ENCODE assay signal across 7 cellular contexts in genomic region chr6:17988422-17988944, GRCh38. TPM values are rescaled to one million over a fixed set of nuclear protein-coding genes. Genes with fewer than 3 reads are reported as not detected.
DNase-seq lines count a peak whose midpoint lies in the region; ATAC-seq and TF ChIP-seq lines count a peak whose summit lies in the region.

No MANE protein-coding gene starts in this region.

- BruUV-seq in IMR-90 (replicated peaks; lab: Mats Ljungman, UMichigan) = no TSS peak

- POLR2A ChIA-PET in IMR-90 (lab: Charles Lee; ENCODE audit: unreplicated experiment) = interaction anchor here (0.6 kb wide), 1 partner anchor 59 kb away, joined by 3 read pairs; no protein-coding TSS in a partner anchor

- DNase-seq in IMR-90 (no peak), adipocyte (ENCODE audit: low read depth) (no peak), immature natural killer cell (no peak), putamen (ENCODE audit: low spot score) (no peak)

- peak overlapping the region; percentile 9 for H4K5ac ChIP-seq in IMR-90 (ENCODE audit: low read depth, low read length)

- 49% methylated on average over 11 of the region's 20 CpGs; no CpG with 5 or more reads in 1 of the 2 experiments for WGBS in IMR-90 (ENCODE audit: extremely low coverage in 2 of 2, insufficient read length in 1 of 2), 2 experiments

- TF ChIP-seq CTCF in IMR-90 (conservative IDR thresholded peaks at IDR 0.05; ENCODE audit: low read depth, low read length) = no peak

- no peaks in the 10 kb centered on the region for H3K36me3 Mint-ChIP-seq in immature natural killer cell

- H2BK120ac ChIP-seq in IMR-90 (ENCODE audit: low read depth, low read length) = peak overlapping the region; percentile 53

- H3K9me3 ChIP-seq in IMR-90 (ENCODE audit: control insufficient read depth, insufficient read depth, low read length) (no peaks in the 10 kb centered on the region), adipocyte (ENCODE audit: control insufficient read depth, low read length) (no peaks in the 10 kb centered on the region), subcutaneous abdominal adipose tissue (ENCODE audit: control insufficient read depth in 5 of 5, low read length in 5 of 5) (no peaks in the 10 kb centered on the region)

- dilution Hi-C loops in IMR-90 (cut with HindIII; ENCODE audit: low sequenced_read_pairs, unreplicated experiment) = no loop called here

- peak overlapping the region; percentile 39; the same call in 1 of the 2 replicates for H2BK20ac ChIP-seq in IMR-90 (ENCODE audit: low read depth, low read length)

- peak overlapping the region; percentile 18 for H4K91ac ChIP-seq in IMR-90 (ENCODE audit: insufficient read depth, low read depth, low read length)

- H3K27ac ChIP-seq in IMR-90 (ENCODE audit: insufficient read depth, low read length) = peak overlapping the region; percentile 78
- H3K27ac ChIP-seq in subcutaneous abdominal adipose tissue (ENCODE audit: low read depth, low read length) = peak overlapping the region; percentile 93

- H2AK9ac ChIP-seq in IMR-90 (replicated peaks; ENCODE audit: low read depth, low read length, poor library complexity) = peak overlapping the region; percentile 92

- peaks cover 12 to 48% of the 10 kb centered on the region in 2 experiments; a peak in 3 of 4 replicates for H3K79me1 ChIP-seq in IMR-90 (ENCODE audit: low read depth in 1 of 2, low read length in 2 of 2)

- in situ Hi-C loops in IMR-90 (cut with MboI; ENCODE audit: low sequenced_read_pairs) = loop anchor here (5.0 to 10.0 kb wide), 3 partner anchors 124 to 154 kb away; partner anchors contain the start of gene NHLRC1

- H3K27me3 Mint-ChIP-seq in immature natural killer cell (ENCODE audit: low read depth in 3 of 3) = peaks cover 2 to 16% (median 7%) of the 10 kb centered on the region in 3 donors

- peak overlapping the region; percentile 55 for H3K18ac ChIP-seq in IMR-90 (ENCODE audit: low read depth, low read length)

- peaks cover 17% of the 10 kb centered on the region; the same call in 1 of the 2 replicates for H4K20me1 ChIP-seq in IMR-90 (ENCODE audit: insufficient read depth, low read length)

- peak overlapping the region; percentile 1 to 91; a peak in 3 of 4 replicates for H4K8ac ChIP-seq in IMR-90 (ENCODE audit: low read depth in 2 of 2, low read length in 2 of 2)

- peak overlapping the region; percentile 99 for H3K23ac ChIP-seq in IMR-90 (ENCODE audit: low read depth, low read length)

- peak overlapping the region; percentile 87 for H2BK5ac ChIP-seq in IMR-90 (ENCODE audit: low read depth, low read length, poor library complexity, severe bottlenecking)

- peak overlapping the region; percentile 94 for H2AFZ ChIP-seq in IMR-90 (replicated peaks; ENCODE audit: low read length, poor library complexity)

- no peak for ATAC-seq in IMR-90 (ENCODE audit: low read depth)
- ATAC-seq in HG02981 (IDR thresholded peaks at IDR 0.05; ENCODE audit: unreplicated experiment) = no peak
- ATAC-seq in HG02884 (IDR thresholded peaks at IDR 0.05; ENCODE audit: unreplicated experiment) = no peak

- CTCF ChIA-PET in IMR-90 (lab: Yijun Ruan, JAX) = interaction anchor here (0.7 kb wide), 1 partner anchor 22 kb away, joined by 3 read pairs; no protein-coding TSS in a partner anchor

- no peaks in the 10 kb centered on the region for H3K9me3 Mint-ChIP-seq in immature natural killer cell

- peak overlapping the region; percentile 65 for H2AK5ac ChIP-seq in IMR-90 (ENCODE audit: low read depth, low read length)

- H3K9ac ChIP-seq in IMR-90 (ENCODE audit: low read depth, low read length) = peak overlapping the region; percentile 68
- H3K9ac ChIP-seq in adipocyte (ENCODE audit: low read length) = peak overlapping the region; percentile 90
- H3K9ac ChIP-seq in subcutaneous abdominal adipose tissue (ENCODE audit: low read length in 5 of 5) = peak overlapping the region; percentile 71 to 91 (median 84)

- H3K36me3 ChIP-seq in IMR-90 (ENCODE audit: control insufficient read depth, insufficient read depth, low read length) = peaks cover 3% of the 10 kb centered on the region
- H3K36me3 ChIP-seq in adipocyte (ENCODE audit: control insufficient read depth, insufficient read depth, low read length, severe bottlenecking) = no peaks in the 10 kb centered on the region
- H3K36me3 ChIP-seq in subcutaneous abdominal adipose tissue (ENCODE audit: control insufficient read depth in 5 of 5, insufficient read depth in 5 of 5, low read length in 5 of 5) = peaks cover 0 to 6% (median 0%) of the 10 kb centered on the region in 5 donors

- peak overlapping the region; percentile 68 to 96 (median 85) for H3K27ac Mint-ChIP-seq in immature natural killer cell

- H3K9me1 ChIP-seq in IMR-90 (ENCODE audit: insufficient read depth, low read length) = peaks cover 15% of the 10 kb centered on the region

- peaks cover 45% of the 10 kb centered on the region in 2 donors for H3K4me1 Mint-ChIP-seq in immature natural killer cell

- peak overlapping the region; percentile 94 to 97 (median 95) for H3K4me3 Mint-ChIP-seq in immature natural killer cell

- peak overlapping the region; percentile 92 for H3K4me2 ChIP-seq in IMR-90 (ENCODE audit: low read depth, low read length)

- peaks cover 13% of the 10 kb centered on the region for H3K4me1 ChIP-seq in IMR-90 (ENCODE audit: control insufficient read depth, insufficient read depth, low read length)
- H3K4me1 ChIP-seq in adipocyte (ENCODE audit: control insufficient read depth, insufficient read depth, low read length) = peaks cover 36% of the 10 kb centered on the region
- H3K4me1 ChIP-seq in subcutaneous abdominal adipose tissue (ENCODE audit: control insufficient read depth in 5 of 5, insufficient read depth in 5 of 5, low read length in 5 of 5) = peaks cover 2 to 40% (median 37%) of the 10 kb centered on the region in 5 donors

- TF ChIP-seq RAD21 in IMR-90 (IDR thresholded peaks at IDR 0.05; ENCODE audit: low read length) = no peak

- H3K27me3 ChIP-seq in IMR-90 (ENCODE audit: control insufficient read depth, insufficient read depth, low read length) (no peaks in the 10 kb centered on the region), adipocyte (replicated peaks; ENCODE audit: control insufficient read depth, insufficient read depth, low read length) (no peaks in the 10 kb centered on the region), subcutaneous abdominal adipose tissue (ENCODE audit: control insufficient read depth in 5 of 5, insufficient read depth in 4 of 5, low read length in 5 of 5) (no peaks in the 10 kb centered on the region)

- H3K4ac ChIP-seq in IMR-90 (ENCODE audit: low read depth, low read length) = peak overlapping the region; percentile 90

- H2BK15ac ChIP-seq in IMR-90 (ENCODE audit: low read depth, low read length) = 0 out of 3 replicates have a peak overlapping the region, but pooled peaks have one; percentile 8

- H3K4me3 ChIP-seq in IMR-90 (ENCODE audit: insufficient read depth, low read depth, low read length) = peak overlapping the region; percentile 84
- H3K4me3 ChIP-seq in adipocyte (ENCODE audit: low read length) = peak overlapping the region; percentile 92
- H3K4me3 ChIP-seq in subcutaneous abdominal adipose tissue (ENCODE audit: low read depth in 1 of 5, low read length in 5 of 5) = peak overlapping the region; percentile 66 to 87 (median 83)

- TF ChIP-seq POLR2A in IMR-90 (IDR thresholded peaks at IDR 0.05; ENCODE audit: low read depth, low read length) = no peak

- peak overlapping the region; percentile 17 for H3K56ac ChIP-seq in IMR-90 (ENCODE audit: extremely low read depth, insufficient read depth, low read length)

- peak overlapping the region; percentile 98 for H3K14ac ChIP-seq in IMR-90 (replicated peaks; ENCODE audit: low read depth, low read length)

- intact Hi-C loops in IMR-90 (cut with micrococcal nuclease) = loop anchor here (5.0 to 10.0 kb wide), 4 partner anchors 121 to 516 kb away; partner anchors contain the start of gene DEK

TF ChIP-seq in IMR-90, 13 proteins besides CTCF, POLR2A, EP300 and RAD21:
- TF ChIP-seq USF2 (IDR thresholded peaks at IDR 0.05; ENCODE audit: low read depth, low read length) (no peak), RCOR1 (IDR thresholded peaks at IDR 0.05; ENCODE audit: insufficient replicate concordance, low read length) (no peak)
TF ChIP-seq in IMR-90: peak in this region for 0.

RNA-seq across cellular contexts. Expression of gene KIF13A, which starts 1.0 kb away (rescaled TPM):
- total RNA-seq in IMR-90 (2012; rRNA removed) = 51.8 and 53.0 TPM in 2 replicates
- polyA plus RNA-seq in IMR-90 (2012; rRNA removed) (22.5 and 23.3 TPM in 2 replicates), immature natural killer cell (1 to 10 TPM in 1 of 3 donors, under 1 TPM in 2; 0.50 to 1.1 (median 0.92) TPM)
- 8.8 and 10.9 TPM in 2 replicates for polyA plus RNA-seq in IMR-90 (2012; cell fraction: cytosol; rRNA removed)
- polyA plus RNA-seq in IMR-90 (2012; cell fraction: nucleus; rRNA removed; ENCODE audit: low replicate concordance) = 8.3 and 25.8 TPM in 2 replicates

Comparison
In these comparisons a context has a peak if more than half of its experiments do, and no peak if none do; other contexts are left out.
1. RNA of gene KIF13A, which starts 1.0 kb away (polyA plus RNA-seq): 8.3 to 25.8 TPM in IMR-90; 0.50 to 1.1 TPM in immature natural killer cell; every median in the first group is over 4 times any median in the second.
2. Peak in every context shown above with its lines, with median percentiles within 50 percentile points of each other: H3K4me3 ChIP-seq and H3K9ac ChIP-seq.